In genomic region chr11:122207505-122207904, GRCh38 we compare ENCODE assay signal across 13 cellular contexts.
A peak's percentile ranks its signal among the peaks of the same experiment; 100 is the strongest.
DNase-seq lines count a peak whose midpoint lies in the region; ATAC-seq and TF ChIP-seq lines count a peak whose summit lies in the region.
"Had no signal": no experiment of that assay in that cellular context is flagged by ENCODE, and none has a peak within 500 bp of the region (broad histone marks: within the 10 kb centered on the region; RNA-seq: fewer than 3 reads in every experiment).

No MANE protein-coding gene starts in this region.

- peaks cover 4 to 44% (median 19%) of the 10 kb centered on the region in 4 donors for H3K4me1 ChIP-seq in stomach

- no peaks in the 10 kb centered on the region for H3K36me3 ChIP-seq in stomach

- H3K9me3 ChIP-seq in stomach: no peaks in the 10 kb centered on the region

- no peak for TF ChIP-seq CTCF in stomach (IDR thresholded peaks at IDR 0.05)

- DNase-seq in EH (ENCODE audit: low read depth) (peak; percentile 76), astrocyte of the hippocampus (ENCODE audit: low read depth, low spot score) (peak; percentile 89), left ventricle myocardium superior (no peak), stomach (no peak), iPS-NIHi7 (ENCODE audit: extremely low spot score) (no peak), hepatic stellate cell (ENCODE audit: low spot score) (no peak)
- no peak for DNase-seq in activated CD8-positive, alpha-beta memory T cell treated with anti-CD3 and anti-CD28 coated beads, Interleukin-2, amount 50 U/mL, for 4 hours
- DNase-seq: CD4-positive, alpha-beta memory T cell; effector memory CD4-positive, alpha-beta T cell; left colon; NCI-H1694 treated with DMSO at 0.1 percent for 48 hours had no signal

- no peak overlapping the region for H3K4me3 ChIP-seq in stomach

- TF ChIP-seq POLR2A in stomach (IDR thresholded peaks at IDR 0.05): no peak

- intact Hi-C loops in left ventricle myocardium superior (cut with micrococcal nuclease) (no loop called here), stomach (cut with DNase I; ENCODE audit: low total_unique reads) (no loop called here)

- peak overlapping the region in 4 of 5 donors; percentile 23 to 73 (median 46) for H3K27ac ChIP-seq in stomach

- ATAC-seq in left ventricle myocardium superior (peak; percentile 9), HG02884 (IDR thresholded peaks at IDR 0.05; ENCODE audit: unreplicated experiment) (no peak)
- ATAC-seq: activated CD4-positive, CD25-positive, alpha-beta regulatory T cell treated with anti-CD3 and anti-CD28 coated beads, Interleukin-2, amount 50 U/mL, for 24 hours; left colon had no signal

- 34 to 53% (median 49%) methylated on average over 8 of the region's 8 CpGs for WGBS in stomach, 5 donors

- H3K27me3 ChIP-seq in stomach: peaks cover 0 to 7% (median 0%) of the 10 kb centered on the region in 3 donors

- TF ChIP-seq EP300 in stomach (IDR thresholded peaks at IDR 0.05): no peak

Comparison
In these comparisons a context has a peak if more than half of its experiments do, and no peak if none do; other contexts are left out.
1. DNase-seq: peak in EH (single experiment) and astrocyte of the hippocampus (single experiment); none in left ventricle myocardium superior (single experiment), stomach (single experiment), activated CD8-positive, alpha-beta memory T cell treated with anti-CD3 and anti-CD28 coated beads, Interleukin-2, amount 50 U/mL, for 4 hours (single experiment), iPS-NIHi7 (single experiment) and hepatic stellate cell (single experiment).